9 cellular contexts compared by ENCODE assay signal in genomic region chr19:47610902-47611301, GRCh38. TPM values are rescaled to one million over a fixed set of nuclear protein-coding genes. Genes with fewer than 3 reads are reported as not detected.
DNase-seq lines count a peak whose midpoint lies in the region; ATAC-seq and TF ChIP-seq lines count a peak whose summit lies in the region.
"Had no signal": no experiment of that assay in that cellular context is flagged by ENCODE, and none has a peak within 500 bp of the region (broad histone marks: within the 10 kb centered on the region; RNA-seq: fewer than 3 reads in every experiment).

No MANE protein-coding gene starts in this region.

- peaks cover 17% of the 10 kb centered on the region for H3K4me1 Mint-ChIP-seq in Caco-2 (ENCODE audit: low read depth, unreplicated experiment)

- no peak overlapping the region for H3K4me3 ChIP-seq in Caco-2 (ENCODE audit: low read depth, low read length)
- peak overlapping the region; percentile 89 for H3K4me3 ChIP-seq in SJSA1
- no peak overlapping the region for H3K4me3 ChIP-seq in esophagus (ENCODE audit: low read depth in 1 of 2, low read length in 2 of 2)
- H3K4me3 ChIP-seq in prostate gland = peak overlapping the region; percentile 78 to 93

- POLR2A ChIA-PET in Caco-2 (lab: Charles Lee) = interaction anchor here (0.6 to 2.4 kb wide), 6 partner anchors 11 to 62 kb away, joined by 3 to 30 read pairs (median 11); no protein-coding TSS in a partner anchor

- intact Hi-C loops in Caco-2 (cut with micrococcal nuclease; ENCODE audit: unreplicated experiment) (loop anchor here (1.0 kb wide), 2 partner anchors 37 to 87 kb away; no protein-coding TSS in a partner anchor), prostate gland (cut with DNase I) (loop anchor here (5.0 kb wide), 1 partner anchor 86 kb away; no protein-coding TSS in a partner anchor)

- WGBS in esophagus, 2 donors = 39 to 46% methylated on average over 7 of the region's 7 CpGs
- 39% methylated on average over 7 of the region's 7 CpGs for WGBS in prostate gland

- no peak for ATAC-seq in GM19452 (IDR thresholded peaks at IDR 0.05; ENCODE audit: unreplicated experiment)
- no peak for ATAC-seq in GM18907 (IDR thresholded peaks at IDR 0.05; ENCODE audit: unreplicated experiment)

- DNase-seq in Caco-2 (no peak), SJSA1 (ENCODE audit: low read depth in 1 of 2, low spot score in 2 of 2) (no peak), prostate gland (ENCODE audit: low spot score) (peak; percentile 16), RKO (ENCODE audit: low spot score) (no peak), DMS53 treated with DMSO at 0.1 percent for 48 hours (lab: John Stamatoyannopoulos, UW; ENCODE audit: unreplicated experiment) (no peak)

- BruUV-seq in Caco-2 (replicated peaks; lab: Mats Ljungman, UMichigan) = TSS peak; percentile 30

- no peaks in the 10 kb centered on the region for H3K9me3 Mint-ChIP-seq in Caco-2 (ENCODE audit: unreplicated experiment)

- H3K36me3 ChIP-seq in Caco-2 (ENCODE audit: control insufficient read depth, insufficient read depth, low read length) = peaks cover 1% of the 10 kb centered on the region; the same call in 1 of the 2 replicates
- H3K36me3 ChIP-seq in SJSA1 = peaks cover 42% of the 10 kb centered on the region
- peaks cover 0 to 5% of the 10 kb centered on the region in 2 donors for H3K36me3 ChIP-seq in esophagus (ENCODE audit: control insufficient read depth in 2 of 2, insufficient read depth in 2 of 2, low read length in 1 of 2)
- H3K36me3 ChIP-seq in prostate gland = no peaks in the 10 kb centered on the region

- H3K36me3 Mint-ChIP-seq in Caco-2 (ENCODE audit: insufficient read depth, unreplicated experiment) = peaks cover 41% of the 10 kb centered on the region

- no peaks in the 10 kb centered on the region for H3K27me3 Mint-ChIP-seq in Caco-2 (ENCODE audit: insufficient read depth, unreplicated experiment)

- no peak for TF ChIP-seq POLR2A in prostate gland (IDR thresholded peaks at IDR 0.05)

- CTCF ChIA-PET in Caco-2 (lab: Charles Lee) = interaction anchor here (0.7 to 1.8 kb wide), 6 partner anchors 13 to 183 kb away, joined by 3 to 10 read pairs (median 4); no protein-coding TSS in a partner anchor

- H3K4me1 ChIP-seq in Caco-2 (peaks cover 31% of the 10 kb centered on the region), SJSA1 (replicated peaks) (peaks cover 53% of the 10 kb centered on the region), esophagus (ENCODE audit: control insufficient read depth in 2 of 2, insufficient read depth in 2 of 2, low read length in 1 of 2) (peaks cover 0 to 2% of the 10 kb centered on the region in 2 donors), prostate gland (replicated peaks) (peaks cover 5% of the 10 kb centered on the region)

- H3K27ac Mint-ChIP-seq in Caco-2 (ENCODE audit: unreplicated experiment) = peak overlapping the region; percentile 80

- TF ChIP-seq CTCF in Caco-2 (IDR thresholded peaks at IDR 0.05; ENCODE audit: insufficient read depth in 1 of 2, low read depth in 1 of 2, low read length in 1 of 2, severe bottlenecking in 1 of 2, unreplicated experiment in 1 of 2) (no peak), prostate gland (IDR thresholded peaks at IDR 0.05) (no peak)

- H3K27me3 ChIP-seq in Caco-2 (replicated peaks; ENCODE audit: control insufficient read depth, insufficient read depth, low read length) (no peaks in the 10 kb centered on the region), SJSA1 (replicated peaks) (no peaks in the 10 kb centered on the region), esophagus (ENCODE audit: control insufficient read depth in 1 of 2, insufficient read depth in 2 of 2, low read length in 2 of 2) (no peaks in the 10 kb centered on the region), prostate gland (replicated peaks; ENCODE audit: insufficient read depth) (no peaks in the 10 kb centered on the region)

- H3K27ac ChIP-seq in SJSA1 = no peak overlapping the region; the same call in 1 of the 2 replicates
- H3K27ac ChIP-seq in esophagus (ENCODE audit: low read depth in 2 of 2, low read length in 1 of 2) = peak overlapping the region; percentile 43 to 86
- peak overlapping the region; percentile 96 to 97 for H3K27ac ChIP-seq in prostate gland

- H3K9me3 ChIP-seq in Caco-2 = no peaks in the 10 kb centered on the region
- H3K9me3 ChIP-seq in SJSA1 (replicated peaks) = no peaks in the 10 kb centered on the region
- H3K9me3 ChIP-seq in esophagus (ENCODE audit: control insufficient read depth in 2 of 2, insufficient read depth in 1 of 2, low read depth in 1 of 2, low read length in 1 of 2) = no peaks in the 10 kb centered on the region
- no peaks in the 10 kb centered on the region for H3K9me3 ChIP-seq in prostate gland

- H3K4me3 Mint-ChIP-seq in Caco-2 (ENCODE audit: unreplicated experiment) = peak overlapping the region; percentile 91

RNA-seq across cellular contexts. Expression of gene BICRA, which starts 2.0 kb away (rescaled TPM):
- total RNA-seq in Caco-2 (2022) (34.3 and 38.8 TPM in 2 replicates), prostate gland (10 to 100 TPM; 19.4 to 25.3 TPM)
- total RNA-seq in SJSA1 (2014; rRNA removed; shearing (Covaris generic)) = 0.66 and 3.5 TPM in 2 replicates
- polyA plus RNA-seq in esophagus = 1 to 10 TPM; 4.0 to 8.5 TPM

RNA-seq across cellular contexts. Expression of gene ZNF541, which starts 38.0 kb away (rescaled TPM):
- not detected in 2 replicates for total RNA-seq in Caco-2 (2022)
- total RNA-seq in SJSA1 (2014; rRNA removed; shearing (Covaris generic)) = not detected in 2 replicates
- under 1 TPM; 0.06 to 0.14 TPM for polyA plus RNA-seq in esophagus
- 10 to 100 TPM in 1 of 2 donors, under 1 TPM in 1; 0.23 to 13.9 TPM for total RNA-seq in prostate gland
- total RNA-seq: renal cortical epithelial cell had no signal

Comparison
In these comparisons a context has a peak if more than half of its experiments do, and no peak if none do; other contexts are left out.
1. H3K4me3 ChIP-seq: peak in SJSA1 (single experiment) and prostate gland (2 of 2); none in Caco-2 (single experiment) and esophagus (0 of 2).